ENCODE assay signal across 8 cellular contexts in the genomic region with DNA sequence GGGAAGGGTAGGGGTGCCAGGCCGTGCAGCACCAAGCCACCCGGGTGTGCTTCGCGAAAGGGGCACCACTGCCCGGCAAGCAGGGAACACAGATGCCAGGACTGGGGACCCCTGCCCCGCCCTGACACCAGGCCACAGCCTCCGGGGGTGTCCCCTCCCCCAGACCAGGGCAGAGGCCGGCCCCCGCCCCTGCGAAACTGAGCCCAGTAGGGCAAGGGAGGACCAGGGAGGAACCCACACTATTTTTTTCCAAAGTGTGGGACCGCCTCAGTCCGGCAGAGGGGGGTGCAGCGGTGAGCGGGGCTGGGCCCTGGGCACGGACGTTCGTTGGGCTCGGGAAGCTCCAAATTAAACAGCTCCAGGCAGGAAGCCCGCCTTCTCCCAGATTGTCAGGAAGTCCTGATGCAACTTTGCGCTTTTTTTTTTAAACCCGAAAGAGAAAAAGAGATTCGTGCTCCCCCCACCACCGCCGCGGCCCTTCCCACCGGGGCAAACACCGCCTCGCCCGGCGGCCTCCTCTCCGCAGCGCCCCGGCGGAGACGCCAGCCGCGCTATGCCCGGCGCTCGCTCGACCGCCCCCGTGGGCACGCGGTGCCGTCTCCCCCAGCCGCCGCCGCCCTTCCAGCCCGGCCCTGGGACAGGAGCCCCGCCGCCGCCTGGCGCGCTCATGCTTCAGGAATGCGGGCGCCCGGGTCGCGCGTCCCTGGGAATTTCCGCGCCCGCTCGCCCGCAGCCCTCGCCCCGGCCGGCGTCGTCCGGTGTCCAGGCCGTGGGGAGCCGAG. TPM values are rescaled to one million over a fixed set of nuclear protein-coding genes. Genes with fewer than 3 reads are reported as not detected.
DNase-seq lines count a peak whose midpoint lies in the region; ATAC-seq, FAIRE-seq and TF ChIP-seq lines count a peak whose summit lies in the region.

No MANE protein-coding gene starts in this region.

- H3K9me3 Mint-ChIP-seq in astrocyte (ENCODE audit: unreplicated experiment), result no peaks in the 10 kb centered on the region

- peaks cover 34% of the 10 kb centered on the region for H3K4me1 Mint-ChIP-seq in astrocyte (ENCODE audit: low read depth, unreplicated experiment)

- TF ChIP-seq CTCF in astrocyte (IDR thresholded peaks at IDR 0.05; ENCODE audit: insufficient read depth, low read depth, low read length) (peak; percentile 14), gastrocnemius medialis (IDR thresholded peaks at IDR 0.05 in 4 of 5, conservative IDR thresholded peaks at IDR 0.05 in 1 of 5) (peak in 3 of 5 experiments; percentile 21 to 48 (median 32))

- FAIRE-seq in RCC 7860 (lab: Jason Lieb, UNC) (no peak), astrocyte (lab: Jason Lieb, UNC) (no peak)

- peaks cover 14% of the 10 kb centered on the region for H3F3A ChIP-seq in GM23248 (ENCODE audit: insufficient read depth)

- H4K20me1 ChIP-seq in BLaER1 treated with 17β-estradiol and CSF1 and Interleukin-3, amounts not matched to agents 10 nM and 100 nM, result peaks cover 28 to 53% (median 49%) of the 10 kb centered on the region in 11 experiments; a peak in 21 of 22 replicates
- H4K20me1 ChIP-seq in GM23248 (ENCODE audit: insufficient read depth) (no peaks in the 10 kb centered on the region), astrocyte (ENCODE audit: insufficient read depth, low read length) (peaks cover 48% of the 10 kb centered on the region)

- peaks cover 2% of the 10 kb centered on the region for H3K27me3 Mint-ChIP-seq in astrocyte (ENCODE audit: low read depth, unreplicated experiment)

- 1 to 2% methylated on average over 42 to 65 of the region's 74 CpGs for WGBS in GM23248 (ENCODE audit: low coverage in 1 of 2, low lambda C conversion rate in 2 of 2, missing lambda C conversion rate in 2 of 2), 2 experiments
- no CpG with 5 or more reads among the region's 74 CpGs for WGBS in iPS DF 6.9 (ENCODE audit: insufficient coverage, insufficient read length)

- DNase-seq in GM23248 (peak; percentile 93), RCC 7860 (ENCODE audit: low spot score) (peak; percentile 42), astrocyte (ENCODE audit: low read depth) (peak; percentile 64), iPS DF 6.9 (ENCODE audit: low read depth, low spot score) (no peak), gastrocnemius medialis (no peak)

- H3K27me3 ChIP-seq in BLaER1 treated with 17β-estradiol and CSF1 and Interleukin-3, amounts not matched to agents 10 nM and 100 nM, result no peaks in the 10 kb centered on the region
- H3K27me3 ChIP-seq in GM23248 (replicated peaks; ENCODE audit: insufficient read depth) (no peaks in the 10 kb centered on the region), astrocyte (ENCODE audit: insufficient read depth, low read length) (no peaks in the 10 kb centered on the region), iPS DF 6.9 (ENCODE audit: control insufficient read depth, insufficient read depth, low read length) (no peaks in the 10 kb centered on the region), gastrocnemius medialis (peaks cover 5 to 14% (median 10%) of the 10 kb centered on the region in 3 donors)

- no peaks in the 10 kb centered on the region for H3K36me3 ChIP-seq in BLaER1 treated with 17β-estradiol and CSF1 and Interleukin-3, amounts not matched to agents 10 nM and 100 nM
- no peaks in the 10 kb centered on the region for H3K36me3 ChIP-seq in GM23248 (ENCODE audit: low read depth)
- no peaks in the 10 kb centered on the region for H3K36me3 ChIP-seq in astrocyte (ENCODE audit: insufficient read depth, low read length)
- H3K36me3 ChIP-seq in iPS DF 6.9 (ENCODE audit: control insufficient read depth, insufficient read depth, low read length), result no peaks in the 10 kb centered on the region; the same call in 1 of the 2 replicates
- H3K36me3 ChIP-seq in gastrocnemius medialis, result no peaks in the 10 kb centered on the region

- peak overlapping the region; percentile 72 to 91 (median 83) for H3K4me3 ChIP-seq in BLaER1 treated with 17β-estradiol and CSF1 and Interleukin-3, amounts not matched to agents 10 nM and 100 nM
- H3K4me3 ChIP-seq in GM23248 (peak overlapping the region; percentile 86), astrocyte (ENCODE audit: insufficient read depth, low read depth, low read length) (peak overlapping the region; percentile 80), iPS DF 6.9 (ENCODE audit: low read length) (peak overlapping the region; percentile 62; the same call in 1 of the 2 replicates), gastrocnemius medialis (peak overlapping the region; percentile 48 to 73 (median 58))

- intact Hi-C loops in gastrocnemius medialis (cut with DNase I; ENCODE audit: low total_unique reads), result no loop called here

- no peaks in the 10 kb centered on the region for H3K9me3 ChIP-seq in BLaER1 treated with 17β-estradiol and CSF1 and Interleukin-3, amounts not matched to agents 10 nM and 100 nM (replicated peaks in 1 of 11)
- H3K9me3 ChIP-seq in GM23248 (ENCODE audit: low read depth), result no peaks in the 10 kb centered on the region
- H3K9me3 ChIP-seq in astrocyte (ENCODE audit: insufficient read depth, low read depth, low read length), result no peaks in the 10 kb centered on the region
- no peaks in the 10 kb centered on the region for H3K9me3 ChIP-seq in iPS DF 6.9 (ENCODE audit: control insufficient read depth, insufficient read depth, low read length)
- H3K9me3 ChIP-seq in gastrocnemius medialis, result no peaks in the 10 kb centered on the region

- in situ Hi-C loops in GM23248 (cut with MboI), result no loop called here
- in situ Hi-C loops in gastrocnemius medialis (cut with MboI; ENCODE audit: low sequenced_read_pairs in 4 of 4), result no loop called here

- no peak overlapping the region for H2AFZ ChIP-seq in GM23248
- H2AFZ ChIP-seq in astrocyte (ENCODE audit: low read depth, low read length), result no peak overlapping the region

- peak overlapping the region; percentile 88 for H3K27ac Mint-ChIP-seq in astrocyte (ENCODE audit: unreplicated experiment)

- H3K79me2 ChIP-seq in GM23248 (ENCODE audit: insufficient read depth) (peaks cover 50% of the 10 kb centered on the region), astrocyte (ENCODE audit: insufficient read depth, low read length) (peaks cover 55% of the 10 kb centered on the region)

- peaks cover 49 to 83% (median 69%) of the 10 kb centered on the region in 10 experiments for H3K4me1 ChIP-seq in BLaER1 treated with 17β-estradiol and CSF1 and Interleukin-3, amounts not matched to agents 10 nM and 100 nM
- peaks cover 30% of the 10 kb centered on the region for H3K4me1 ChIP-seq in GM23248 (ENCODE audit: insufficient read depth)
- H3K4me1 ChIP-seq in astrocyte (ENCODE audit: insufficient read depth, low read length), result peaks cover 50% of the 10 kb centered on the region
- H3K4me1 ChIP-seq in iPS DF 6.9 (ENCODE audit: control insufficient read depth, insufficient read depth, low read length), result peaks cover 4% of the 10 kb centered on the region
- peaks cover 9 to 17% of the 10 kb centered on the region in 2 donors for H3K4me1 ChIP-seq in gastrocnemius medialis

- TF ChIP-seq POLR2A in gastrocnemius medialis (IDR thresholded peaks at IDR 0.05), result no peak

- peak overlapping the region; percentile 83 for H3K4me3 Mint-ChIP-seq in astrocyte (ENCODE audit: unreplicated experiment)

- ATAC-seq in gastrocnemius medialis (peak; percentile 46 to 48), GM21786 (IDR thresholded peaks at IDR 0.05; ENCODE audit: unreplicated experiment) (no peak), HG02840 (IDR thresholded peaks at IDR 0.05; ENCODE audit: low FRiP score, unreplicated experiment) (no peak)

- H3K9ac ChIP-seq in BLaER1 treated with 17β-estradiol and CSF1 and Interleukin-3, amounts not matched to agents 10 nM and 100 nM, result peak overlapping the region; percentile 80 to 95 (median 89)
- peak overlapping the region; percentile 91 for H3K9ac ChIP-seq in GM23248
- peak overlapping the region; percentile 93 for H3K9ac ChIP-seq in astrocyte (ENCODE audit: low read length)

- peak overlapping the region; percentile 35 to 93 (median 91); a peak in 21 of 22 replicates for H3K27ac ChIP-seq in BLaER1 treated with 17β-estradiol and CSF1 and Interleukin-3, amounts not matched to agents 10 nM and 100 nM
- peak overlapping the region; percentile 88 for H3K27ac ChIP-seq in GM23248
- H3K27ac ChIP-seq in astrocyte (ENCODE audit: low read depth, low read length), result peak overlapping the region; percentile 87
- H3K27ac ChIP-seq in iPS DF 6.9 (ENCODE audit: low read length), result no peak overlapping the region
- peak overlapping the region; percentile 66 to 74 (median 72) for H3K27ac ChIP-seq in gastrocnemius medialis

- H3K4me2 ChIP-seq in BLaER1 treated with 17β-estradiol and CSF1 and Interleukin-3, amounts not matched to agents 10 nM and 100 nM, result peak overlapping the region; percentile 95 to 100 (median 99)
- peak overlapping the region; percentile 94 for H3K4me2 ChIP-seq in GM23248 (ENCODE audit: unreplicated experiment)
- peak overlapping the region; percentile 93 for H3K4me2 ChIP-seq in astrocyte (ENCODE audit: low read length)

- no peaks in the 10 kb centered on the region for H3K9me2 ChIP-seq in GM23248 (ENCODE audit: insufficient read depth)

- no peaks in the 10 kb centered on the region for H3K36me3 Mint-ChIP-seq in astrocyte (ENCODE audit: low read depth, unreplicated experiment)

RNA-seq across cellular contexts. Expression of a gene that starts 0.8 kb away (rescaled TPM):
- total RNA-seq in GM23248 (2014; rRNA removed; shearing (Covaris generic)), result 223 and 294 TPM in 2 replicates
- polyA plus RNA-seq in GM23248 (2016; fragmentation: Nextera tagmentation; extraction: Ambion mirVana), result 89.7 and 95.3 TPM in 2 replicates
- total RNA-seq in astrocyte, result 239 and 247 TPM in 2 replicates
- 10 to 100 TPM in 3 of 4 donors, 1 to 10 TPM in 1; 9.0 to 37.0 (median 16.5) TPM for total RNA-seq in gastrocnemius medialis

RNA-seq across cellular contexts. Expression of a gene that starts 19.3 kb away (rescaled TPM):
- total RNA-seq in GM23248 (2014; rRNA removed; shearing (Covaris generic)), result 11.3 and 14.2 TPM in 2 replicates
- 5.4 and 5.9 TPM in 2 replicates for polyA plus RNA-seq in GM23248 (2016; fragmentation: Nextera tagmentation; extraction: Ambion mirVana)
- total RNA-seq in astrocyte (3.7 and 4.7 TPM in 2 replicates), gastrocnemius medialis (1 to 10 TPM in 1 of 4 donors, under 1 TPM in 2, not detected in 1; 0.31 to 2.5 (median 0.42) TPM)

RNA-seq across cellular contexts. Expression of a gene that starts 27.5 kb away (rescaled TPM):
- total RNA-seq in GM23248 (2014; rRNA removed; shearing (Covaris generic)), result 105 and 150 TPM in 2 replicates
- 224 and 226 TPM in 2 replicates for polyA plus RNA-seq in GM23248 (2016; fragmentation: Nextera tagmentation; extraction: Ambion mirVana)
- total RNA-seq in astrocyte, result 132 and 143 TPM in 2 replicates
- 10 to 100 TPM; 56.2 to 78.7 (median 62.4) TPM for total RNA-seq in gastrocnemius medialis

Comparison
In these comparisons a context has a peak if more than half of its experiments do, and no peak if none do; other contexts are left out.
1. DNase-seq: peak in GM23248 (single experiment), RCC 7860 (single experiment) and astrocyte (single experiment); none in iPS DF 6.9 (single experiment) and gastrocnemius medialis (0 of 2).
2. ATAC-seq: peak in gastrocnemius medialis (2 of 2); none in GM21786 (single experiment) and HG02840 (single experiment).
3. Peak in every context shown above with its lines, with median percentiles within 50 percentile points of each other: H3K4me2 ChIP-seq, H3K4me3 ChIP-seq and H3K9ac ChIP-seq.